ENCODE assay signal across 11 cellular contexts in genomic region chr11:116563713-116564050, GRCh38.
"Had no signal": no experiment of that assay in that cellular context is flagged by ENCODE, and none has a peak within 500 bp of the region (broad histone marks: within the 10 kb centered on the region; RNA-seq: fewer than 3 reads in every experiment).

No MANE protein-coding gene starts in this region.

- H3K27ac Mint-ChIP-seq: nephron; stimulated activated memory B cell treated with anti-CD40 and anti-IgM and Interleukin-4, amounts not matched to agents 10 μg/mL and 1 μg/mL and 100 μg/mL, for 72 hours; T-cell had no signal

- H3K4me3 Mint-ChIP-seq: nephron; stimulated activated memory B cell treated with anti-CD40 and anti-IgM and Interleukin-4, amounts not matched to agents 10 μg/mL and 1 μg/mL and 100 μg/mL, for 72 hours; T-cell had no signal

- ATAC-seq: esophagus mucosa, T-cell had no signal

- H3K9me3 ChIP-seq: lower lobe of right lung had no signal

- H3K27ac ChIP-seq: lower lobe of right lung had no signal

- H3K36me3 ChIP-seq: lower lobe of right lung had no signal

- H3K4me3 ChIP-seq: dorsolateral prefrontal cortex, lower lobe of right lung had no signal

- H3K27me3 ChIP-seq: dorsolateral prefrontal cortex had no signal

- H3K36me3 Mint-ChIP-seq: T-cell had no signal

- H3K4me1 Mint-ChIP-seq: T-cell had no signal

- DNase-seq: activated CD4-positive, CD25-positive, alpha-beta regulatory T cell treated with anti-CD3 and anti-CD28 coated beads, Interleukin-2, amount 50 U/mL, for 72 hours; activated naive CD4-positive, alpha-beta T cell treated with Interleukin-2 at 50 U/mL for 16 hours; kidney glomerular epithelial cell; stimulated activated CD4-positive, alpha-beta T cell treated with anti-CD3 and anti-CD28 coated beads, Interleukin-2, amount 100 ng/mL, for 48 hours; T-cell; T-helper 9 cell had no signal
